ENCODE assay signal across 11 cellular contexts in the genomic region with DNA sequence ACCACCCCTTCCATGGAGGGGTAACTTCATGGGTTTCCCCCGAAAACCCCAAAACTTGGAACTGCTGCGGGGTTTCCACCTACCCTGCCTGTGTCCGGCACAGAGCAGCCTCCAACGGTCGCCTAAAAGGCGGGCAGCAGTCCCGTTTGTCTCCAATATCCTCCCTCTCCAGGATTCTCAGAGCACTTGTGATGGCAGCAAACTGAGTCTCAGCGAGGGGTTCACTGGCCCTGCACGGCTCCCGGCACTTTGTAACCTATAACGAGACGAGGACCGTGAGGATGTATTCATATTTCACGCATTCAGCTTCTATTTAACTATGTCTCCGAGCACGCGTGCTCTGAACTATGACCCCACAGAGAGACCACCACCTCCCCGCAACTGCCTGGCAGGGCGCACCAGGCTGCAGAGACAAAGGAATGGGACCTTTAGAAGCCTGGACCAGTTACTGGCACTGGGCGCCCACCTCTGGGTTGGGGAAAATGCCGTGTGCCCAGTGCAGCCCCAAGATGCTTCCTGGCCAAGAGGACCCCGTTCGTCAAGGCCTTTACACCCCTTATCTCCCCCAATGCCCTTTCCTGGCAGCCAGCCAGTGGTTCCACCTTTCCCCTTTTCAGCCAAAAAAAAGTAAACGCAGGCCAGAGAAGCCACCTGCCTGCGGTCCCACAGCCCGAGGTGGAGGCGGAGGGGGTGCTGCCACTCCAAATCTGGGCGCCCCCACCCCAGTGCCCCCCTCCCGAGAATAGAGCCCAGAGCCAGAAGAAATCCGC.
DNase-seq lines count a peak whose midpoint lies in the region; ATAC-seq lines count a peak whose summit lies in the region.
"Had no signal": no experiment of that assay in that cellular context is flagged by ENCODE, and none has a peak within 500 bp of the region (broad histone marks: within the 10 kb centered on the region; RNA-seq: fewer than 3 reads in every experiment).

No MANE protein-coding gene starts in this region.

- no peak overlapping the region for H2BK5ac ChIP-seq in trophoblast cell (ENCODE audit: low read depth, low read length, poor library complexity)

- H3K79me2 ChIP-seq in trophoblast cell (ENCODE audit: control insufficient read depth, insufficient read depth, low read length, poor library complexity) = peaks cover 2% of the 10 kb centered on the region

- no peak overlapping the region for H2AK5ac ChIP-seq in trophoblast cell (ENCODE audit: low read length)

- peak overlapping the region; percentile 54 for H4K91ac ChIP-seq in trophoblast cell (ENCODE audit: low read depth, low read length)

- H3K18ac ChIP-seq in trophoblast cell (ENCODE audit: low read length) = no peak overlapping the region

- H3K14ac ChIP-seq in trophoblast cell (ENCODE audit: low read length) = peak overlapping the region; percentile 47

- H3K4me2 ChIP-seq in trophoblast cell (ENCODE audit: low read length) = peak overlapping the region; percentile 60

- H2BK120ac ChIP-seq in trophoblast cell (ENCODE audit: insufficient read depth, low read length, poor library complexity) = no peak overlapping the region

- H3K27me3 ChIP-seq in NT2/D1 (ENCODE audit: insufficient read depth, insufficient read length) = peaks cover 17% of the 10 kb centered on the region
- peaks cover 50% of the 10 kb centered on the region for H3K27me3 ChIP-seq in iPS-20b (ENCODE audit: insufficient read depth, low read length)
- H3K27me3 ChIP-seq in trophoblast cell (ENCODE audit: insufficient read depth, low read length) = peaks cover 3% of the 10 kb centered on the region

- DNase-seq in DMS79 (lab: John Stamatoyannopoulos, UW) = peak; percentile 6
- no peak for DNase-seq in NT2/D1 (ENCODE audit: low read depth, low spot score)
- DNase-seq in trophoblast cell = no peak
- DNase-seq in NCI-H2227 treated with DMSO at 0.1 percent for 48 hours (lab: John Stamatoyannopoulos, UW) = no peak
- DNase-seq in NCI-H510A treated with DMSO at 0.1 percent for 48 hours (lab: John Stamatoyannopoulos, UW) = no peak
- DNase-seq: DMS53; NK-92 treated with Interleukin-12 subunit alpha and Interleukin-12 subunit beta, amount 100 ng/mL, for 24 hours had no signal

- H3K4me1 ChIP-seq in NT2/D1 (ENCODE audit: insufficient read depth, insufficient read length) (peaks cover 15% of the 10 kb centered on the region), iPS-20b (ENCODE audit: insufficient read depth, low read length) (peaks cover 19% of the 10 kb centered on the region; the same call in 1 of the 2 replicates), trophoblast cell (ENCODE audit: control insufficient read depth in 1 of 2, insufficient read depth in 2 of 2, low read length in 2 of 2) (peaks cover 18 to 21% of the 10 kb centered on the region in 2 experiments)

- H3K36me3 ChIP-seq in NT2/D1 (ENCODE audit: insufficient read depth, insufficient read length, low read length) = no peaks in the 10 kb centered on the region
- H3K36me3 ChIP-seq in iPS-20b (ENCODE audit: insufficient read depth, low read depth, low read length) = no peaks in the 10 kb centered on the region
- H3K36me3 ChIP-seq in trophoblast cell (ENCODE audit: control insufficient read depth in 1 of 2, insufficient read depth in 2 of 2, low read length in 2 of 2) = no peaks in the 10 kb centered on the region
- H3K36me3 ChIP-seq: tibial nerve had no signal

- H3K27ac ChIP-seq in iPS-20b (ENCODE audit: low read length) (no peak overlapping the region), trophoblast cell (ENCODE audit: low read depth, low read length) (no peak overlapping the region)
- H3K27ac ChIP-seq: tibial nerve had no signal

- ATAC-seq in GM18909 (IDR thresholded peaks at IDR 0.05; ENCODE audit: poor library complexity, unreplicated experiment) (no peak), HG03342 (IDR thresholded peaks at IDR 0.05; ENCODE audit: unreplicated experiment) (no peak)

- H3K4ac ChIP-seq in trophoblast cell (ENCODE audit: low read depth, low read length) = no peak overlapping the region

- no peak overlapping the region for H3K23ac ChIP-seq in trophoblast cell (ENCODE audit: low read length)

- H3K79me1 ChIP-seq in trophoblast cell (ENCODE audit: low read length) = peaks cover 8% of the 10 kb centered on the region

- H4K8ac ChIP-seq in trophoblast cell (ENCODE audit: low read depth, low read length) = no peak overlapping the region

- WGBS in trophoblast cell (ENCODE audit: extremely low coverage, insufficient coverage, insufficient read length) = no CpG with 5 or more reads among the region's 30 CpGs

- H2BK12ac ChIP-seq in trophoblast cell (ENCODE audit: low read length) = no peak overlapping the region

- no peak overlapping the region for H4K12ac ChIP-seq in trophoblast cell (ENCODE audit: low read depth, low read length)

- H3K4me3 ChIP-seq in NT2/D1 (ENCODE audit: insufficient read length, low read depth) (no peak overlapping the region), iPS-20b (ENCODE audit: low read length) (peak overlapping the region; percentile 67; the same call in 1 of the 2 replicates), trophoblast cell (ENCODE audit: low read depth, low read length) (no peak overlapping the region)

- no peak overlapping the region for H2AFZ ChIP-seq in trophoblast cell (ENCODE audit: insufficient read depth, low read length, poor library complexity)

- H3K9ac ChIP-seq in NT2/D1 (ENCODE audit: insufficient read length, low read depth) (peak overlapping the region; percentile 4), iPS-20b (ENCODE audit: low read depth, low read length) (no peak overlapping the region; the same call in 1 of the 2 replicates), trophoblast cell (ENCODE audit: low read length) (no peak overlapping the region)

- no peaks in the 10 kb centered on the region for H3K9me3 ChIP-seq in NT2/D1 (ENCODE audit: insufficient read depth, low read length)
- no peaks in the 10 kb centered on the region for H3K9me3 ChIP-seq in iPS-20b (ENCODE audit: insufficient read depth, low read depth, low read length)
- no peaks in the 10 kb centered on the region for H3K9me3 ChIP-seq in trophoblast cell (ENCODE audit: insufficient read depth, low read depth, low read length)
- H3K9me3 ChIP-seq: tibial nerve had no signal
